28 cellular contexts compared by ENCODE assay signal in genomic region chr9:14478175-14479165, GRCh38.
A peak's percentile ranks its signal among the peaks of the same experiment; 100 is the strongest.
DNase-seq lines count a peak whose midpoint lies in the region; ATAC-seq and TF ChIP-seq lines count a peak whose summit lies in the region.
"Had no signal": no experiment of that assay in that cellular context is flagged by ENCODE, and none has a peak within 500 bp of the region (broad histone marks: within the 10 kb centered on the region; RNA-seq: fewer than 3 reads in every experiment).

No MANE protein-coding gene starts in this region.

- no peak overlapping the region for H4K8ac ChIP-seq in IMR-90 (ENCODE audit: low read depth in 2 of 2, low read length in 2 of 2)

- DNase-seq in AG10803 (ENCODE audit: low read depth), result peak; percentile 11
- DNase-seq in IMR-90, result no peak
- peak; percentile 11 for DNase-seq in SW480 (ENCODE audit: low spot score)
- DNase-seq in fibroblast of villous mesenchyme (ENCODE audit: low read depth), result peak; percentile 23
- DNase-seq in amygdala (lab: John Stamatoyannopoulos, UW), result no peak
- DNase-seq in SW 1271 (lab: John Stamatoyannopoulos, UW), result no peak
- DNase-seq: activated CD4-positive, alpha-beta memory T cell treated with anti-CD3 and anti-CD28 coated beads, Interleukin-2, amount 10 ng/mL, durations not matched to agents 7 days and 5 days; activated CD4-positive, CD25-positive, alpha-beta regulatory T cell; C1 segment of cervical spinal cord; caudate nucleus; EL; foreskin keratinocyte; HFFc6; immature natural killer cell; KG1; left lung; midbrain; NCI-H1436 treated with DMSO at 0.1 percent for 48 hours; NCI-H748 treated with DMSO at 0.1 percent for 48 hours; retina; stimulated activated CD4-positive, alpha-beta T cell treated with anti-CD3 and anti-CD28 coated beads, Interleukin-4, amount 100 ng/mL, for 24 hours; stimulated activated naive CD4-positive, alpha-beta T cell; testis; uterus had no signal

- CTCF ChIA-PET in IMR-90 (lab: Yijun Ruan, JAX), result no interaction called here

- H3K23ac ChIP-seq in IMR-90 (ENCODE audit: low read depth, low read length), result no peak overlapping the region

- no peaks in the 10 kb centered on the region for H3K4me1 ChIP-seq in IMR-90 (ENCODE audit: control insufficient read depth, insufficient read depth, low read length)
- H3K4me1 ChIP-seq: foreskin keratinocyte, left lung, testis, uterus had no signal

- in situ Hi-C loops in IMR-90 (cut with MboI; ENCODE audit: low sequenced_read_pairs), result no loop called here

- H3K56ac ChIP-seq in IMR-90 (ENCODE audit: extremely low read depth, insufficient read depth, low read length), result no peak overlapping the region

- H4K91ac ChIP-seq in IMR-90 (ENCODE audit: insufficient read depth, low read depth, low read length), result no peak overlapping the region

- no peaks in the 10 kb centered on the region for H3K9me3 ChIP-seq in IMR-90 (ENCODE audit: control insufficient read depth, insufficient read depth, low read length)
- H3K9me3 ChIP-seq: left lung, testis, uterus had no signal

- dilution Hi-C loops in IMR-90 (cut with HindIII; ENCODE audit: low sequenced_read_pairs, unreplicated experiment), result no loop called here

- no peak overlapping the region for H2BK120ac ChIP-seq in IMR-90 (ENCODE audit: low read depth, low read length)

- ATAC-seq in IMR-90 (ENCODE audit: low read depth) (no peak), HG03439 (IDR thresholded peaks at IDR 0.05; ENCODE audit: unreplicated experiment) (no peak), GM21381 (IDR thresholded peaks at IDR 0.05; ENCODE audit: unreplicated experiment) (no peak)
- ATAC-seq: foreskin keratinocyte; left lung; natural killer cell treated with Interleukin-12 subunit alpha and Interleukin-12 subunit beta and Interleukin-15 and Interleukin-18, amount 100 ng/mL, for 72 hours; Right ventricle myocardium inferior had no signal

- no peaks in the 10 kb centered on the region for H3K9me1 ChIP-seq in IMR-90 (ENCODE audit: insufficient read depth, low read length)

- H2BK15ac ChIP-seq in IMR-90 (ENCODE audit: low read depth, low read length), result no peak overlapping the region

- H2BK5ac ChIP-seq in IMR-90 (ENCODE audit: low read depth, low read length, poor library complexity, severe bottlenecking), result no peak overlapping the region

- no peak overlapping the region for H3K4me2 ChIP-seq in IMR-90 (ENCODE audit: low read depth, low read length)

- no peaks in the 10 kb centered on the region for H3K79me1 ChIP-seq in IMR-90 (ENCODE audit: low read depth in 1 of 2, low read length in 2 of 2)

- no peak overlapping the region for H2AK9ac ChIP-seq in IMR-90 (replicated peaks; ENCODE audit: low read depth, low read length, poor library complexity)

- intact Hi-C loops in IMR-90 (cut with micrococcal nuclease), result no loop called here

- H2AK5ac ChIP-seq in IMR-90 (ENCODE audit: low read depth, low read length), result no peak overlapping the region

- H4K5ac ChIP-seq in IMR-90 (ENCODE audit: low read depth, low read length), result no peak overlapping the region

- no peak overlapping the region for H3K4ac ChIP-seq in IMR-90 (ENCODE audit: low read depth, low read length)

- no peak for TF ChIP-seq RAD21 in IMR-90 (IDR thresholded peaks at IDR 0.05; ENCODE audit: low read length)

- H3K27ac ChIP-seq in IMR-90 (ENCODE audit: insufficient read depth, low read length), result no peak overlapping the region
- H3K27ac ChIP-seq: foreskin keratinocyte, left lung, testis, uterus had no signal

- WGBS in IMR-90 (ENCODE audit: extremely low coverage in 2 of 2, insufficient read length in 1 of 2), 2 experiments, result 37% methylated on average over 2 of the region's 3 CpGs; no CpG with 5 or more reads in 1 of the 2 experiments

- no peaks in the 10 kb centered on the region for H3K36me3 ChIP-seq in IMR-90 (ENCODE audit: control insufficient read depth, insufficient read depth, low read length)
- H3K36me3 ChIP-seq: left lung, uterus had no signal

- no peak overlapping the region for H3K14ac ChIP-seq in IMR-90 (replicated peaks; ENCODE audit: low read depth, low read length)

- no peaks in the 10 kb centered on the region for H4K20me1 ChIP-seq in IMR-90 (ENCODE audit: insufficient read depth, low read length)

- no peak overlapping the region for H2BK20ac ChIP-seq in IMR-90 (ENCODE audit: low read depth, low read length)

- no peak for TF ChIP-seq POLR2A in IMR-90 (IDR thresholded peaks at IDR 0.05; ENCODE audit: low read depth, low read length)

- no peak overlapping the region for H3K9ac ChIP-seq in IMR-90 (ENCODE audit: low read depth, low read length)

- H2AFZ ChIP-seq in IMR-90 (replicated peaks; ENCODE audit: low read length, poor library complexity), result no peak overlapping the region

- H3K4me3 ChIP-seq in AG10803 (ENCODE audit: low read length), result no peak overlapping the region
- no peak overlapping the region for H3K4me3 ChIP-seq in IMR-90 (ENCODE audit: insufficient read depth, low read depth, low read length)
- H3K4me3 ChIP-seq in fibroblast of villous mesenchyme (ENCODE audit: low read depth, low read length), result no peak overlapping the region
- H3K4me3 ChIP-seq: left lung, testis, uterus had no signal

- TF ChIP-seq CTCF in AG10803 (conservative IDR thresholded peaks at IDR 0.05; ENCODE audit: low read length) (no peak), IMR-90 (conservative IDR thresholded peaks at IDR 0.05; ENCODE audit: low read depth, low read length) (no peak), fibroblast of villous mesenchyme (IDR thresholded peaks at IDR 0.05; ENCODE audit: insufficient read depth, low read depth, low read length) (no peak)

- POLR2A ChIA-PET in IMR-90 (lab: Charles Lee; ENCODE audit: unreplicated experiment), result no interaction called here

- no peak overlapping the region for H3K18ac ChIP-seq in IMR-90 (ENCODE audit: low read depth, low read length)

- no peaks in the 10 kb centered on the region for H3K27me3 ChIP-seq in IMR-90 (ENCODE audit: control insufficient read depth, insufficient read depth, low read length)
- H3K27me3 ChIP-seq: left lung, testis, uterus had no signal

- no TSS peak for BruUV-seq in IMR-90 (replicated peaks; lab: Mats Ljungman, UMichigan)

TF ChIP-seq in IMR-90, 13 proteins besides CTCF, POLR2A, EP300 and RAD21:
- TF ChIP-seq CEBPB (IDR thresholded peaks at IDR 0.05; ENCODE audit: low read depth, low read length) (0 out of 2 replicates have a peak, but pooled peaks have one; percentile 4), USF2 (IDR thresholded peaks at IDR 0.05; ENCODE audit: low read depth, low read length) (no peak), RCOR1 (IDR thresholded peaks at IDR 0.05; ENCODE audit: insufficient replicate concordance, low read length) (no peak), BHLHE40 (IDR thresholded peaks at IDR 0.05; ENCODE audit: low read depth, low read length) (no peak), MAZ (IDR thresholded peaks at IDR 0.05; ENCODE audit: borderline replicate concordance, low read depth, low read length) (no peak)

Comparison
In these comparisons a context has a peak if more than half of its experiments do, and no peak if none do; other contexts are left out.
1. DNase-seq: peak in AG10803 (single experiment), SW480 (single experiment) and fibroblast of villous mesenchyme (single experiment); none in IMR-90 (single experiment), amygdala (0 of 56) and SW 1271 (0 of 2).